22 cellular contexts compared by ENCODE assay signal in the genomic region with DNA sequence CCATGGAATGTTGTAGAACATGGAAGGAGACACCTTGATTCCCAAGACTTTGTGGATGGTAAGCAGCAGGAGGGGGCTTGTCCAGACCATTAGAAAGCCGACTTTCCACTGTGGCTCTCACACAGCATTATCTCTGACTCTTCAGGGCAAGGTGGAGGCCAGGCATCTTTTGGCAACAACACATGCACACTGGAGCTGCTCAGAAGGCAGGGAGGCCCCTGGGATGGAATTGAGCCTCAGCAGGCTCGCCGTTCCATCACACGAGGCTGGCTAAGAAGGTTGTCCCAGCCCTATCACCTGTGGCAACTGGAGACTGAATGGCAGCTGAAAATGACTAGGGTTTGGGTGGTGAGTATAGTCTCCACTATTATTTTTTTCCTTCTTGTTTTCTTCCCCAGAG.
"Had no signal": no experiment of that assay in that cellular context is flagged by ENCODE, and none has a peak within 500 bp of the region (broad histone marks: within the 10 kb centered on the region; RNA-seq: fewer than 3 reads in every experiment).

No MANE protein-coding gene starts in this region.

- H3K9me3 Mint-ChIP-seq: stimulated activated naive CD8-positive, alpha-beta T cell treated with anti-CD3 and anti-CD28 coated beads, Interleukin-15, Interleukin-2, amounts not matched to agents 100 ng/mL and 50 ng/mL, for 24 hours had no signal

- H3K36me3 Mint-ChIP-seq: naive B cell; stimulated activated memory B cell treated with anti-CD40 and anti-IgM and Interleukin-4, amounts not matched to agents 10 μg/mL and 1 μg/mL and 100 μg/mL, for 72 hours had no signal

- H3K27ac ChIP-seq: heart right ventricle, neutrophil, spleen, tibial artery, upper lobe of right lung, vagina had no signal

- H3K27me3 ChIP-seq: vagina had no signal

- ATAC-seq: heart right ventricle; sciatic nerve; stimulated activated memory B cell treated with anti-CD40 and anti-IgM and Interleukin-4, amounts not matched to agents 10 μg/mL and 1 μg/mL and 100 μg/mL, for 72 hours; upper lobe of right lung had no signal

- H3K4me3 ChIP-seq: heart right ventricle, spleen, tibial artery, upper lobe of right lung, vagina had no signal

- H3K36me3 ChIP-seq: heart right ventricle, neutrophil, spleen, tibial artery, upper lobe of right lung, vagina had no signal

- FAIRE-seq: endometrium, frontal cortex, islet of Langerhans had no signal

- H3K4me1 ChIP-seq: heart right ventricle, spleen, upper lobe of right lung had no signal

- H3K4me1 Mint-ChIP-seq: naive B cell; stimulated activated memory B cell treated with anti-CD40 and anti-IgM and Interleukin-4, amounts not matched to agents 10 μg/mL and 1 μg/mL and 100 μg/mL, for 72 hours had no signal

- H3K4me3 Mint-ChIP-seq: naive B cell; nephron; stimulated activated memory B cell treated with anti-CD40 and anti-IgM and Interleukin-4, amounts not matched to agents 10 μg/mL and 1 μg/mL and 100 μg/mL, for 72 hours; stimulated activated naive CD8-positive, alpha-beta T cell treated with anti-CD3 and anti-CD28 coated beads, Interleukin-15, Interleukin-2, amounts not matched to agents 100 ng/mL and 50 ng/mL, for 24 hours had no signal

- H3K9me3 ChIP-seq: neutrophil, tibial artery, upper lobe of right lung, vagina had no signal

- H3K27ac Mint-ChIP-seq: naive B cell; stimulated activated memory B cell treated with anti-CD40 and anti-IgM and Interleukin-4, amounts not matched to agents 10 μg/mL and 1 μg/mL and 100 μg/mL, for 72 hours; stimulated activated naive CD8-positive, alpha-beta T cell treated with anti-CD3 and anti-CD28 coated beads, Interleukin-15, Interleukin-2, amounts not matched to agents 100 ng/mL and 50 ng/mL, for 24 hours had no signal

- DNase-seq: effector memory CD4-positive, alpha-beta T cell; heart right ventricle; hypothalamus; kidney glomerular epithelial cell; mesendoderm; naive B cell; posterior cingulate gyrus; spleen; stimulated activated CD4-positive, alpha-beta T cell treated with anti-CD3 and anti-CD28 coated beads, Interleukin-15, amount 100 ng/mL, for 24 hours; stimulated activated CD4-positive, alpha-beta T cell treated with anti-CD3 and anti-CD28 coated beads, Interleukin-1b, Interleukin-23, amount 100 ng/mL, for 48 hours; stimulated activated CD4-positive, alpha-beta T cell treated with anti-CD3 and anti-CD28 coated beads, Interleukin-4, amount 100 ng/mL, for 24 hours; tibial artery; upper lobe of right lung had no signal
